Comparison of ENCODE assay signal across 10 cellular contexts in genomic region chr1:95301091-95301490, GRCh38.
"Had no signal": no experiment of that assay in that cellular context is flagged by ENCODE, and none has a peak within 500 bp of the region (broad histone marks: within the 10 kb centered on the region; RNA-seq: fewer than 3 reads in every experiment).

No MANE protein-coding gene starts in this region.

- H3K4me1 ChIP-seq: HAP-1 had no signal

- H3K4me3 ChIP-seq: GM23248, GM23338, HAP-1 had no signal

- H3K27ac ChIP-seq: GM23248 had no signal

- FAIRE-seq: H54 had no signal

- H3K27ac Mint-ChIP-seq: GM23338, H9, HFFc6 had no signal

- DNase-seq: GM23248, GOT3, H7, H9, HCEC 1CT, HFFc6 had no signal

- H3K9ac ChIP-seq: GM23248 had no signal

- H3K4me3 Mint-ChIP-seq: GM23338, H9, HFFc6 had no signal

- H3K9me3 ChIP-seq: HAP-1 had no signal

- ATAC-seq: GM23338, HCT116 had no signal

- H3K4me2 ChIP-seq: GM23338 had no signal

- H3K9me3 Mint-ChIP-seq: HFFc6 had no signal

- H2AFZ ChIP-seq: GM23248, GM23338 had no signal

- H3K36me3 ChIP-seq: HAP-1 had no signal
